ENCODE assay signal across 8 cellular contexts in genomic region chr1:98046031-98046641, GRCh38.
DNase-seq lines count a peak whose midpoint lies in the region; ATAC-seq and TF ChIP-seq lines count a peak whose summit lies in the region.

No MANE protein-coding gene starts in this region.

- ATAC-seq in effector memory CD8-positive, alpha-beta T cell (replicated peaks), result peak; percentile 35
- ATAC-seq in natural killer cell, result peak in 1 of 3 donors; percentile 27

- in situ Hi-C loops in GM13977 (cut with MboI; ENCODE audit: low pct_unique_long_range_greater_than_20kb, low sequenced_read_pairs, unreplicated experiment), result no loop called here

- peaks cover 6% of the 10 kb centered on the region for H3K36me3 Mint-ChIP-seq in effector memory CD8-positive, alpha-beta T cell (ENCODE audit: insufficient read depth)
- H3K36me3 Mint-ChIP-seq in natural killer cell, result no peaks in the 10 kb centered on the region

- no peak overlapping the region for H3K9ac ChIP-seq in SK-N-MC (ENCODE audit: insufficient read length)

- no peak for TF ChIP-seq CTCF in natural killer cell (IDR thresholded peaks at IDR 0.05)
- TF ChIP-seq CTCF in GM13977 (IDR thresholded peaks at IDR 0.05; ENCODE audit: extremely low read depth, insufficient read depth, missing control alignments), result no peak

- intact Hi-C loops in natural killer cell (cut with micrococcal nuclease), result no loop called here

- peak overlapping the region in 1 of 2 donors; percentile 31 for H3K27ac Mint-ChIP-seq in effector memory CD8-positive, alpha-beta T cell
- H3K27ac Mint-ChIP-seq in natural killer cell, result no peak overlapping the region

- H3K27ac ChIP-seq in SK-N-MC, result no peak overlapping the region

- H3K9me3 ChIP-seq in SK-N-MC (ENCODE audit: low read depth, low read length), result no peaks in the 10 kb centered on the region

- no peaks in the 10 kb centered on the region for H3K36me3 ChIP-seq in SK-N-MC (ENCODE audit: insufficient read depth, low read length)

- peak overlapping the region; percentile 69 to 76 for H3K4me3 Mint-ChIP-seq in effector memory CD8-positive, alpha-beta T cell
- peak overlapping the region; percentile 73 for H3K4me3 Mint-ChIP-seq in natural killer cell

- no peaks in the 10 kb centered on the region for H3K9me3 Mint-ChIP-seq in effector memory CD8-positive, alpha-beta T cell
- H3K9me3 Mint-ChIP-seq in natural killer cell, result no peaks in the 10 kb centered on the region

- peak overlapping the region; percentile 75 for H3K4me3 ChIP-seq in SK-N-MC

- H3K4me1 Mint-ChIP-seq in effector memory CD8-positive, alpha-beta T cell (ENCODE audit: low read depth in 2 of 2), result peaks cover 25 to 26% of the 10 kb centered on the region in 2 donors
- peaks cover 14 to 31% of the 10 kb centered on the region in 2 donors for H3K4me1 Mint-ChIP-seq in natural killer cell

- DNase-seq in NCI-H1092 treated with DMSO at 0.1 percent for 48 hours (lab: John Stamatoyannopoulos, UW) (peak; percentile 31), NCI-H1092 (lab: John Stamatoyannopoulos, UW) (no peak), SK-N-MC (ENCODE audit: low read depth, low spot score) (no peak), natural killer cell (no peak), GM13977 (ENCODE audit: low spot score) (no peak), putamen (ENCODE audit: low spot score) (no peak), NCI-H1436 (lab: John Stamatoyannopoulos, UW) (no peak)
- DNase-seq in effector memory CD8-positive, alpha-beta T cell, result peak in 1 of 3 experiments; percentile 1

- peaks cover 81 to 87% of the 10 kb centered on the region in 2 donors for H3K27me3 Mint-ChIP-seq in effector memory CD8-positive, alpha-beta T cell
- peaks cover 63 to 75% of the 10 kb centered on the region in 2 donors for H3K27me3 Mint-ChIP-seq in natural killer cell (ENCODE audit: low read depth in 2 of 2)
